In genomic region chr9:33511184-33511517, GRCh38 we compare ENCODE assay signal across 9 cellular contexts. TPM values are rescaled to one million over a fixed set of nuclear protein-coding genes. Genes with fewer than 3 reads are reported as not detected.
A peak's percentile ranks its signal among the peaks of the same experiment; 100 is the strongest.
DNase-seq lines count a peak whose midpoint lies in the region; ATAC-seq, FAIRE-seq and TF ChIP-seq lines count a peak whose summit lies in the region.
"Not testable (repeated sequence)": the region's sequence is repeated elsewhere in the genome, so short reads cannot be mapped to it uniquely, and the experiment has no call there.
"Had no signal": no experiment of that assay in that cellular context is flagged by ENCODE, and none has a peak within 500 bp of the region (broad histone marks: within the 10 kb centered on the region; RNA-seq: fewer than 3 reads in every experiment).

No MANE protein-coding gene starts in this region.

- intact Hi-C loops in activated CD4-positive, alpha-beta memory T cell treated with anti-CD3 and anti-CD28 coated beads for 36 hours (cut with micrococcal nuclease): loop anchor here (2.0 to 5.0 kb wide), 2 partner anchors 39 to 58 kb away; partner anchors contain the start of gene NOL6
- intact Hi-C loops in psoas muscle (cut with DNase I); upper lobe of right lung (cut with DNase I): not testable (repeated sequence)

- not testable (repeated sequence) for FAIRE-seq in bronchial epithelial cell (lab: Jason Lieb, UNC)

- peak overlapping the region; percentile 81 for H3K9ac ChIP-seq in DND-41 (ENCODE audit: low read depth, low read length)
- H3K9ac ChIP-seq in MM.1S (ENCODE audit: low read length): peak overlapping the region; percentile 91

- peak overlapping the region; percentile 88 for H3K4me3 Mint-ChIP-seq in activated CD4-positive, alpha-beta memory T cell treated with anti-CD3 and anti-CD28 coated beads for 36 hours
- peak overlapping the region; percentile 92 for H3K4me3 Mint-ChIP-seq in memory B cell

- H3K27ac Mint-ChIP-seq in activated CD4-positive, alpha-beta memory T cell treated with anti-CD3 and anti-CD28 coated beads for 36 hours; memory B cell: not testable (repeated sequence)

- not testable (repeated sequence) for H4K20me1 ChIP-seq in DND-41 (ENCODE audit: insufficient read depth, low read length); MM.1S (ENCODE audit: insufficient read depth, low read length)

- CTCF ChIA-PET in activated CD4-positive, alpha-beta memory T cell treated with anti-CD3 and anti-CD28 coated beads for 36 hours (lab: Charles Lee): interaction anchor here (0.8 to 1.9 kb wide), 2 partner anchors 37 to 96 kb away, joined by 3 to 9 read pairs; partner anchors contain the start of gene NOL6

- peaks cover 17% of the 10 kb centered on the region for H3K4me1 ChIP-seq in DND-41 (ENCODE audit: insufficient read depth, low read length)
- not testable (repeated sequence) for H3K4me1 ChIP-seq in MM.1S (ENCODE audit: low read length); psoas muscle; upper lobe of right lung

- H2AFZ ChIP-seq in DND-41 (ENCODE audit: low read depth, low read length): peak overlapping the region; percentile 88
- H2AFZ ChIP-seq in MM.1S (ENCODE audit: low read length): peak overlapping the region; percentile 100

- not testable (repeated sequence) for H3K9me3 ChIP-seq in DND-41 (ENCODE audit: insufficient read depth, low read length, severe bottlenecking); MM.1S (replicated peaks; ENCODE audit: insufficient read depth, low read length); psoas muscle; upper lobe of right lung

- H3K4me2 ChIP-seq in DND-41 (ENCODE audit: insufficient read depth, low read length) (peak overlapping the region; percentile 60), MM.1S (ENCODE audit: low read depth, low read length) (peak overlapping the region; percentile 90; the same call in 1 of the 2 replicates)

- H3K27me3 Mint-ChIP-seq in activated CD4-positive, alpha-beta memory T cell treated with anti-CD3 and anti-CD28 coated beads for 36 hours; memory B cell: not testable (repeated sequence)

- peak overlapping the region; percentile 93 for H3K27ac ChIP-seq in DND-41 (ENCODE audit: low read length)
- H3K27ac ChIP-seq in MM.1S (ENCODE audit: low read length): peak overlapping the region; percentile 17; the same call in 1 of the 2 replicates
- H3K27ac ChIP-seq in psoas muscle: peak overlapping the region; percentile 84
- H3K27ac ChIP-seq in upper lobe of right lung: peak overlapping the region; percentile 87

- H3K4me3 ChIP-seq in DND-41 (ENCODE audit: low read depth in 1 of 2, low read length in 2 of 2) (peak overlapping the region; percentile 55 to 66; a peak in 3 of 4 replicates), MM.1S (ENCODE audit: low read length) (peak overlapping the region; percentile 96), bronchial epithelial cell (ENCODE audit: low read depth, low read length) (peak overlapping the region; percentile 69), fibroblast of villous mesenchyme (ENCODE audit: low read depth, low read length) (peak overlapping the region; percentile 67), psoas muscle (peak overlapping the region; percentile 74), upper lobe of right lung (peak overlapping the region; percentile 65)

- not testable (repeated sequence) for H3K9me3 Mint-ChIP-seq in activated CD4-positive, alpha-beta memory T cell treated with anti-CD3 and anti-CD28 coated beads for 36 hours; memory B cell

- not testable (repeated sequence) for ATAC-seq in DND-41 (ENCODE audit: insufficient read depth, low read depth); memory B cell (ENCODE audit: low read depth); upper lobe of right lung
- peak in 1 of 4 donors; percentile 22 for ATAC-seq in psoas muscle

- H3K27me3 ChIP-seq in DND-41 (ENCODE audit: insufficient read depth, low read length, poor library complexity); MM.1S (replicated peaks; ENCODE audit: insufficient read depth, low read length); bronchial epithelial cell (ENCODE audit: control insufficient read depth, insufficient read depth, low read length); psoas muscle (ENCODE audit: insufficient read depth in 3 of 3, low read length in 2 of 3); upper lobe of right lung: not testable (repeated sequence)

- POLR2A ChIA-PET in activated CD4-positive, alpha-beta memory T cell treated with anti-CD3 and anti-CD28 coated beads for 36 hours (lab: Charles Lee): not testable (repeated sequence)

- not testable (repeated sequence) for H3F3A ChIP-seq in MM.1S (ENCODE audit: insufficient read depth, low read length)

- H3K79me2 ChIP-seq in DND-41 (ENCODE audit: insufficient read depth, low read length); MM.1S (ENCODE audit: low read length): not testable (repeated sequence)

- WGBS in psoas muscle, 3 donors: 0 to 1% (median 1%) methylated on average over 8 of the region's 8 CpGs

- not testable (repeated sequence) for H3K9me2 ChIP-seq in MM.1S (replicated peaks; ENCODE audit: insufficient read depth, low read length)

- not testable (repeated sequence) for TF ChIP-seq CTCF in DND-41 (IDR thresholded peaks at IDR 0.05; ENCODE audit: borderline replicate concordance, extremely low read depth, low read length, poor library complexity, severe bottlenecking); MM.1S (IDR thresholded peaks at IDR 0.05; ENCODE audit: low read length); bronchial epithelial cell (IDR thresholded peaks at IDR 0.05; ENCODE audit: insufficient read depth, low read length, severe bottlenecking); fibroblast of villous mesenchyme (IDR thresholded peaks at IDR 0.05; ENCODE audit: insufficient read depth, low read depth, low read length); psoas muscle (IDR thresholded peaks at IDR 0.05); upper lobe of right lung (IDR thresholded peaks at IDR 0.05)

- H3K36me3 ChIP-seq in DND-41 (ENCODE audit: insufficient read depth, low read length); MM.1S (replicated peaks; ENCODE audit: insufficient read depth, low read length); bronchial epithelial cell (ENCODE audit: control insufficient read depth, insufficient read depth, low read length); psoas muscle (ENCODE audit: insufficient read depth in 1 of 2, low read depth in 1 of 2); upper lobe of right lung: not testable (repeated sequence)

- not testable (repeated sequence) for DNase-seq in DND-41; MM.1S; activated CD4-positive, alpha-beta memory T cell treated with anti-CD3 and anti-CD28 coated beads for 36 hours; bronchial epithelial cell (ENCODE audit: low read depth); fibroblast of villous mesenchyme (ENCODE audit: low read depth); memory B cell (ENCODE audit: low spot score in 2 of 2); psoas muscle; upper lobe of right lung

- H3K4me1 Mint-ChIP-seq in activated CD4-positive, alpha-beta memory T cell treated with anti-CD3 and anti-CD28 coated beads for 36 hours (ENCODE audit: low read depth): peaks cover 15% of the 10 kb centered on the region
- not testable (repeated sequence) for H3K4me1 Mint-ChIP-seq in memory B cell

- H3K36me3 Mint-ChIP-seq in activated CD4-positive, alpha-beta memory T cell treated with anti-CD3 and anti-CD28 coated beads for 36 hours; memory B cell: not testable (repeated sequence)

RNA-seq across cellular contexts. Expression of gene ANKRD18B, which starts 12.9 kb away (rescaled TPM):
- total RNA-seq in activated CD4-positive, alpha-beta memory T cell treated with anti-CD3 and anti-CD28 coated beads for 36 hours: 1 to 10 TPM in 1 of 2 experiments, under 1 TPM in 1; 0.31 to 1.5 TPM
- total RNA-seq in bronchial epithelial cell (5.8 and 6.0 TPM in 2 replicates), fibroblast of villous mesenchyme (0.97 TPM in 1 of 2 replicates, not detected in the other), psoas muscle (under 1 TPM in 3 of 4 donors, not detected in 1; 0.25 to 0.43 (median 0.30) TPM), upper lobe of right lung (1.2 TPM)
- polyA plus RNA-seq in psoas muscle: under 1 TPM in 2 of 3 donors, not detected in 1; 0.01 to 0.07 TPM
- total RNA-seq: mesenteric fat pad had no signal

RNA-seq across cellular contexts. Expression of gene NOL6, which starts 37.4 kb away (rescaled TPM):
- total RNA-seq in activated CD4-positive, alpha-beta memory T cell treated with anti-CD3 and anti-CD28 coated beads for 36 hours: 10 to 100 TPM; 38.1 to 39.7 TPM
- total RNA-seq in bronchial epithelial cell: 21.0 and 35.3 TPM in 2 replicates
- total RNA-seq in fibroblast of villous mesenchyme: 30.9 and 32.4 TPM in 2 replicates
- total RNA-seq in psoas muscle: 10 to 100 TPM; 18.8 to 39.9 (median 33.1) TPM
- 10 to 100 TPM; 24.6 to 37.2 (median 34.3) TPM for polyA plus RNA-seq in psoas muscle
- 36.4 TPM for total RNA-seq in upper lobe of right lung

Comparison
In these comparisons a context has a peak if more than half of its experiments do, and no peak if none do; other contexts are left out.
1. H3K27ac ChIP-seq: peak in every context shown above with its lines; median percentile 93 in DND-41; 87 in upper lobe of right lung; 84 in psoas muscle; 17 in MM.1S.